In genomic region chr7:144378651-144379050, GRCh38 we compare ENCODE assay signal across 20 cellular contexts. TPM values are rescaled to one million over a fixed set of nuclear protein-coding genes. Genes with fewer than 3 reads are reported as not detected.
A peak's percentile ranks its signal among the peaks of the same experiment; 100 is the strongest.
DNase-seq lines count a peak whose midpoint lies in the region; ATAC-seq and TF ChIP-seq lines count a peak whose summit lies in the region.
"Had no signal": no experiment of that assay in that cellular context is flagged by ENCODE, and none has a peak within 500 bp of the region (broad histone marks: within the 10 kb centered on the region; RNA-seq: fewer than 3 reads in every experiment).

No MANE protein-coding gene starts in this region.

- DNase-seq in H4 (ENCODE audit: low spot score) (peak; percentile 40), LHCN-M2 (ENCODE audit: low read depth) (peak; percentile 9), astrocyte of the spinal cord (ENCODE audit: low read depth, low spot score) (peak; percentile 15), kidney tubule cell (ENCODE audit: low spot score) (peak; percentile 20), Right ventricle myocardium inferior (ENCODE audit: missing footprints) (no peak), NCI-H774 (lab: John Stamatoyannopoulos, UW) (no peak)
- DNase-seq in activated CD8-positive, alpha-beta T cell treated with anti-CD3 and anti-CD28 coated beads, Interleukin-2, amount 10 ng/mL, durations not matched to agents 7 days and 5 days = no peak
- DNase-seq: BE2C; CD8-positive, alpha-beta T cell; DND-41; GF-D8; GOT3; HFFc6; Kasumi-1; NCI-H1048; NCI-H1694; NCI-H69; SW 1271 had no signal

- no peak overlapping the region for H3K27ac Mint-ChIP-seq in activated CD8-positive, alpha-beta T cell treated with anti-CD3 and anti-CD28 coated beads, Interleukin-2, amount 10 ng/mL, durations not matched to agents 7 days and 5 days
- H3K27ac Mint-ChIP-seq: CD8-positive, alpha-beta T cell; HFFc6 had no signal

- H3K27me3 Mint-ChIP-seq in activated CD8-positive, alpha-beta T cell treated with anti-CD3 and anti-CD28 coated beads, Interleukin-2, amount 10 ng/mL, durations not matched to agents 7 days and 5 days (ENCODE audit: low read depth) = no peaks in the 10 kb centered on the region

- no peak overlapping the region for H3K4me3 Mint-ChIP-seq in activated CD8-positive, alpha-beta T cell treated with anti-CD3 and anti-CD28 coated beads, Interleukin-2, amount 10 ng/mL, durations not matched to agents 7 days and 5 days
- H3K4me3 Mint-ChIP-seq: CD8-positive, alpha-beta T cell; HFFc6 had no signal

- H3K4me3 ChIP-seq in astrocyte of the spinal cord (ENCODE audit: low read depth, low read length) = no peak overlapping the region

- peaks cover 2% of the 10 kb centered on the region for H3K36me3 Mint-ChIP-seq in activated CD8-positive, alpha-beta T cell treated with anti-CD3 and anti-CD28 coated beads, Interleukin-2, amount 10 ng/mL, durations not matched to agents 7 days and 5 days (ENCODE audit: low read depth)

- in situ Hi-C loops in astrocyte of the spinal cord (cut with HindIII; ENCODE audit: low sequenced_read_pairs) = no loop called here

- H3K9me3 Mint-ChIP-seq in activated CD8-positive, alpha-beta T cell treated with anti-CD3 and anti-CD28 coated beads, Interleukin-2, amount 10 ng/mL, durations not matched to agents 7 days and 5 days (ENCODE audit: insufficient read depth) = no peaks in the 10 kb centered on the region
- H3K9me3 Mint-ChIP-seq: CD8-positive, alpha-beta T cell had no signal

- POLR2A ChIA-PET in activated CD8-positive, alpha-beta T cell treated with anti-CD3 and anti-CD28 coated beads, Interleukin-2, amount 10 ng/mL, durations not matched to agents 7 days and 5 days (lab: Charles Lee) = no interaction called here

- no peak for TF ChIP-seq CTCF in astrocyte of the spinal cord (IDR thresholded peaks at IDR 0.05; ENCODE audit: low read depth, low read length)

- ATAC-seq in Right ventricle myocardium inferior = no peak
- ATAC-seq in activated CD8-positive, alpha-beta T cell treated with anti-CD3 and anti-CD28 coated beads, Interleukin-2, amount 10 ng/mL, durations not matched to agents 7 days and 5 days = no peak
- ATAC-seq: CD8-positive, alpha-beta T cell; Panc1 had no signal

- CTCF ChIA-PET in activated CD8-positive, alpha-beta T cell treated with anti-CD3 and anti-CD28 coated beads, Interleukin-2, amount 10 ng/mL, durations not matched to agents 7 days and 5 days (lab: Charles Lee) = interaction anchor here (3.5 kb wide), 1 partner anchor 13 kb away, joined by 19 read pairs; no protein-coding TSS in a partner anchor

- no peaks in the 10 kb centered on the region for H3K4me1 Mint-ChIP-seq in activated CD8-positive, alpha-beta T cell treated with anti-CD3 and anti-CD28 coated beads, Interleukin-2, amount 10 ng/mL, durations not matched to agents 7 days and 5 days (ENCODE audit: low read depth)

- intact Hi-C loops in Right ventricle myocardium inferior (cut with DNase I) = no loop called here

RNA-seq across cellular contexts. Expression of gene ARHGEF5, which starts 23.4 kb away (rescaled TPM):
- total RNA-seq in H4 (2014; rRNA removed; shearing (Covaris generic)) = 2.2 and 2.3 TPM in 2 replicates
- total RNA-seq in LHCN-M2 (2014; rRNA removed) (1.3 and 1.5 TPM in 2 replicates), Right ventricle myocardium inferior (2.4 TPM)
- polyA plus RNA-seq in LHCN-M2 (2012) = 2.7 TPM
- total RNA-seq in activated CD8-positive, alpha-beta T cell treated with anti-CD3 and anti-CD28 coated beads, Interleukin-2, amount 10 ng/mL, durations not matched to agents 7 days and 5 days = 1 to 10 TPM; 8.2 to 10.0 TPM
- total RNA-seq: HFFc6 had no signal

RNA-seq across cellular contexts. Expression of gene NOBOX, which starts 24.8 kb away (rescaled TPM):
- not detected in 2 replicates for total RNA-seq in H4 (2014; rRNA removed; shearing (Covaris generic))
- total RNA-seq in LHCN-M2 (2014; rRNA removed) (not detected in 2 replicates), Right ventricle myocardium inferior (not detected)
- not detected for polyA plus RNA-seq in LHCN-M2 (2012)
- not detected for total RNA-seq in activated CD8-positive, alpha-beta T cell treated with anti-CD3 and anti-CD28 coated beads, Interleukin-2, amount 10 ng/mL, durations not matched to agents 7 days and 5 days
- total RNA-seq: CD8-positive, alpha-beta T cell; HFFc6 had no signal
- polyA plus RNA-seq: AG04450 had no signal

Comparison
In these comparisons a context has a peak if more than half of its experiments do, and no peak if none do; other contexts are left out.
1. DNase-seq: peak in H4 (single experiment), LHCN-M2 (single experiment), astrocyte of the spinal cord (single experiment) and kidney tubule cell (single experiment); none in Right ventricle myocardium inferior (single experiment), NCI-H774 (single experiment) and activated CD8-positive, alpha-beta T cell treated with anti-CD3 and anti-CD28 coated beads, Interleukin-2, amount 10 ng/mL, durations not matched to agents 7 days and 5 days (single experiment).